ENCODE assay signal across 8 cellular contexts in the genomic region with DNA sequence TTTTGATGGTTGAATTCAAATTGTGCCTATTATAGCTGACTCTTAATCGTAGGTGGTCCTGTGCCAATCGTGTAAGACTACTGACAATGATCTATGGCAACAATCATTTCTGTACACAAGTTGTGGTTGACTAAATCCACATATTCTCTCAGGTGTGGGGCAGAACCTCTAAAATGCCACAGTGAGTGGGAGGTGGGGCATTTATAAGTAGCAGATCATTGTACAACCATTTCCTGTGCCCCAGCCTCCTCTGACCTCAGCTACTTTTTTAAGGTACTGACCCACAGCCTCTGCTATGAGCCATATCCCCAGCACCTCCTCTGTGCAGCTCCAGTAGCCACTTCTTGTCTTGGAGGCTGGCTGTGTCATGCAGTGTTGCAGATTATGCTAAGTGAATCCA. TPM values are rescaled to one million over a fixed set of nuclear protein-coding genes. Genes with fewer than 3 reads are reported as not detected.
DNase-seq lines count a peak whose midpoint lies in the region; ATAC-seq and TF ChIP-seq lines count a peak whose summit lies in the region.

No MANE protein-coding gene starts in this region.

- no peak overlapping the region for H3K4me3 ChIP-seq in skeletal muscle cell (ENCODE audit: low read depth, low read length)
- no peak overlapping the region for H3K4me3 ChIP-seq in testis

- no peaks in the 10 kb centered on the region for H3K36me3 ChIP-seq in testis (ENCODE audit: low read depth, missing control alignments)

- no peaks in the 10 kb centered on the region for H3K9me3 ChIP-seq in testis

- no peak overlapping the region for H3K4me3 Mint-ChIP-seq in activated T-helper 17 cell treated with anti-CD3 and anti-CD28 coated beads, Interleukin-2, amount 50 U/mL, for 72 hours

- peak; percentile 42 for DNase-seq in stimulated activated CD4-positive, alpha-beta T cell treated with anti-CD3 and anti-CD28 coated beads, Interleukin-15, amount 100 ng/mL, for 24 hours
- DNase-seq in stimulated activated CD4-positive, alpha-beta T cell treated with anti-CD3 and anti-CD28 coated beads, Interleukin-4, amount 100 ng/mL, for 1 hour: no peak
- peak; percentile 22 for DNase-seq in skeletal muscle cell (ENCODE audit: low read depth)
- DNase-seq in testis: no peak
- no peak for DNase-seq in HUDEP-2 (lab: John Stamatoyannopoulos, UW; ENCODE audit: unreplicated experiment in 76 of 76)
- no peak for DNase-seq in erythroblast (lab: John Stamatoyannopoulos, UW)

- H3K27ac ChIP-seq in testis: no peak overlapping the region

- TF ChIP-seq POLR2A in testis (IDR thresholded peaks at IDR 0.05): no peak
- no peak for TF ChIP-seq POLR2A in erythroblast (IDR thresholded peaks at IDR 0.05; ENCODE audit: low read length)

- WGBS in testis, 2 donors: 83 to 87% methylated on average over 2 of the region's 2 CpGs

- no peaks in the 10 kb centered on the region for H3K36me3 Mint-ChIP-seq in activated T-helper 17 cell treated with anti-CD3 and anti-CD28 coated beads, Interleukin-2, amount 50 U/mL, for 72 hours (ENCODE audit: low read depth)

- H3K4me1 Mint-ChIP-seq in activated T-helper 17 cell treated with anti-CD3 and anti-CD28 coated beads, Interleukin-2, amount 50 U/mL, for 72 hours: peaks cover 28% of the 10 kb centered on the region

- H3K4me1 ChIP-seq in testis: no peaks in the 10 kb centered on the region

- H3K27me3 Mint-ChIP-seq in activated T-helper 17 cell treated with anti-CD3 and anti-CD28 coated beads, Interleukin-2, amount 50 U/mL, for 72 hours: peaks cover 3% of the 10 kb centered on the region

- H3K9me3 Mint-ChIP-seq in activated T-helper 17 cell treated with anti-CD3 and anti-CD28 coated beads, Interleukin-2, amount 50 U/mL, for 72 hours: no peaks in the 10 kb centered on the region

- ATAC-seq in HG03280 (IDR thresholded peaks at IDR 0.05; ENCODE audit: unreplicated experiment): peak; percentile 38
- peak; percentile 72 for ATAC-seq in activated T-helper 17 cell treated with anti-CD3 and anti-CD28 coated beads, Interleukin-2, amount 50 U/mL, for 72 hours (replicated peaks)

- peak overlapping the region; percentile 46 for H3K27ac Mint-ChIP-seq in activated T-helper 17 cell treated with anti-CD3 and anti-CD28 coated beads, Interleukin-2, amount 50 U/mL, for 72 hours

- intact Hi-C loops in testis (cut with DNase I; ENCODE audit: low total_unique reads): no loop called here

- no peaks in the 10 kb centered on the region for H3K27me3 ChIP-seq in testis

- no peak for TF ChIP-seq CTCF in testis (IDR thresholded peaks at IDR 0.05)

RNA-seq across cellular contexts. Expression of a gene that starts 48.6 kb away (rescaled TPM):
- 10 to 100 TPM; 10.4 to 13.5 TPM for total RNA-seq in activated T-helper 17 cell treated with anti-CD3 and anti-CD28 coated beads, Interleukin-2, amount 50 U/mL, for 72 hours
- total RNA-seq in testis: 10 to 100 TPM; 31.1 to 36.5 TPM
- polyA plus RNA-seq in testis (ENCODE audit: insufficient read depth, low read depth, low replicate concordance): 22.1 TPM

Comparison
In these comparisons a context has a peak if more than half of its experiments do, and no peak if none do; other contexts are left out.
1. DNase-seq: peak in stimulated activated CD4-positive, alpha-beta T cell treated with anti-CD3 and anti-CD28 coated beads, Interleukin-15, amount 100 ng/mL, for 24 hours (single experiment) and skeletal muscle cell (single experiment); none in stimulated activated CD4-positive, alpha-beta T cell treated with anti-CD3 and anti-CD28 coated beads, Interleukin-4, amount 100 ng/mL, for 1 hour (single experiment), testis (single experiment), HUDEP-2 (0 of 76) and erythroblast (0 of 2).